ENCODE assay signal across 1 cellular context in genomic region chr17:2399572-2400473, GRCh38.
TF ChIP-seq lines count a peak whose summit lies in the region.

No MANE protein-coding gene starts in this region.

TF ChIP-seq in HepG2, 621 proteins besides CTCF, POLR2A, EP300 and RAD21 (continued from another document and continues in another):
- TF ChIP-seq, protein P1, sequence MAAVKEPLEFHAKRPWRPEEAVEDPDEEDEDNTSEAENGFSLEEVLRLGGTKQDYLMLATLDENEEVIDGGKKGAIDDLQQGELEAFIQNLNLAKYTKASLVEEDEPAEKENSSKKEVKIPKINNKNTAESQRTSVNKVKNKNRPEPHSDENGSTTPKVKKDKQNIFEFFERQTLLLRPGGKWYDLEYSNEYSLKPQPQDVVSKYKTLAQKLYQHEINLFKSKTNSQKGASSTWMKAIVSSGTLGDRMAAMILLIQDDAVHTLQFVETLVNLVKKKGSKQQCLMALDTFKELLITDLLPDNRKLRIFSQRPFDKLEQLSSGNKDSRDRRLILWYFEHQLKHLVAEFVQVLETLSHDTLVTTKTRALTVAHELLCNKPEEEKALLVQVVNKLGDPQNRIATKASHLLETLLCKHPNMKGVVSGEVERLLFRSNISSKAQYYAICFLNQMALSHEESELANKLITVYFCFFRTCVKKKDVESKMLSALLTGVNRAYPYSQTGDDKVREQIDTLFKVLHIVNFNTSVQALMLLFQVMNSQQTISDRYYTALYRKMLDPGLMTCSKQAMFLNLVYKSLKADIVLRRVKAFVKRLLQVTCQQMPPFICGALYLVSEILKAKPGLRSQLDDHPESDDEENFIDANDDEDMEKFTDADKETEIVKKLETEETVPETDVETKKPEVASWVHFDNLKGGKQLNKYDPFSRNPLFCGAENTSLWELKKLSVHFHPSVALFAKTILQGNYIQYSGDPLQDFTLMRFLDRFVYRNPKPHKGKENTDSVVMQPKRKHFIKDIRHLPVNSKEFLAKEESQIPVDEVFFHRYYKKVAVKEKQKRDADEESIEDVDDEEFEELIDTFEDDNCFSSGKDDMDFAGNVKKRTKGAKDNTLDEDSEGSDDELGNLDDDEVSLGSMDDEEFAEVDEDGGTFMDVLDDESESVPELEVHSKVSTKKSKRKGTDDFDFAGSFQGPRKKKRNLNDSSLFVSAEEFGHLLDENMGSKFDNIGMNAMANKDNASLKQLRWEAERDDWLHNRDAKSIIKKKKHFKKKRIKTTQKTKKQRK (IDR thresholded peaks at IDR 0.05; ENCODE audit: low read length): no peak
- TF ChIP-seq RORA (CRISPR knock-in tag; IDR thresholded peaks at IDR 0.05) (no peak), HNRNPK (IDR thresholded peaks at IDR 0.05; ENCODE audit: low read depth, low read length, poor library complexity, severe bottlenecking) (peak; percentile 59), ZBTB42 (CRISPR knock-in tag; IDR thresholded peaks at IDR 0.05) (peak; percentile 45; the same call in 1 of the 2 replicates), RXRA (CRISPR knock-in tag; IDR thresholded peaks at IDR 0.05) (peak; percentile 93), ZMYM3 (CRISPR knock-in tag; IDR thresholded peaks at IDR 0.05) (no peak), HNRNPLL (IDR thresholded peaks at IDR 0.05; ENCODE audit: low read depth, low read length, poor library complexity, severe bottlenecking) (peak; percentile 72), DPF2 (CRISPR knock-in tag; IDR thresholded peaks at IDR 0.05; ENCODE audit: borderline replicate concordance, low read depth) (no peak), SALL1 (CRISPR knock-in tag; IDR thresholded peaks at IDR 0.05) (peak; percentile 27; the same call in 1 of the 2 replicates), MBD4 (IDR thresholded peaks at IDR 0.05; ENCODE audit: borderline replicate concordance, low read length) (no peak), ZNF746 (CRISPR knock-in tag; IDR thresholded peaks at IDR 0.05) (no peak), ZNF703 (CRISPR knock-in tag; IDR thresholded peaks at IDR 0.05; ENCODE audit: borderline replicate concordance) (no peak), TEAD2 (CRISPR knock-in tag; IDR thresholded peaks at IDR 0.05) (0 out of 2 replicates have a peak, but pooled peaks have one; percentile 59), SAFB2 (CRISPR knock-in tag; IDR thresholded peaks at IDR 0.05; ENCODE audit: borderline replicate concordance, low read depth) (peak; percentile 32; the same call in 1 of the 2 replicates), ZMAT3 (CRISPR knock-in tag; conservative IDR thresholded peaks at IDR 0.05) (peak; percentile 75), NCOA2 (CRISPR knock-in tag; IDR thresholded peaks at IDR 0.05) (0 out of 2 replicates have a peak, but pooled peaks have one; percentile 9), TFE3 (CRISPR knock-in tag; IDR thresholded peaks at IDR 0.05) (peak; percentile 82), ZNF546 (CRISPR knock-in tag; conservative IDR thresholded peaks at IDR 0.05) (peak; percentile 66), XBP1 (CRISPR knock-in tag; IDR thresholded peaks at IDR 0.05) (0 out of 2 replicates have a peak, but pooled peaks have one; percentile 58), JUND (CRISPR knock-in tag; IDR thresholded peaks at IDR 0.05) (0 out of 2 replicates have a peak, but pooled peaks have one; percentile 10), ZNF207 (IDR thresholded peaks at IDR 0.05; ENCODE audit: borderline replicate concordance) (no peak), REXO4 (CRISPR knock-in tag; IDR thresholded peaks at IDR 0.05; ENCODE audit: borderline replicate concordance) (no peak), ZSCAN22 (CRISPR knock-in tag; IDR thresholded peaks at IDR 0.05) (no peak), REL (CRISPR knock-in tag; conservative IDR thresholded peaks at IDR 0.05) (peak; percentile 2; the same call in 1 of the 2 replicates), ZNF510 (CRISPR knock-in tag; IDR thresholded peaks at IDR 0.05; ENCODE audit: low read depth) (0 out of 2 replicates have a peak, but pooled peaks have one; percentile 35), EZH2 (conservative IDR thresholded peaks at IDR 0.05; ENCODE audit: low read depth, low read length) (no peak), SMAD9 (CRISPR knock-in tag; IDR thresholded peaks at IDR 0.05) (no peak), ZNF597 (CRISPR knock-in tag; IDR thresholded peaks at IDR 0.05) (no peak), ETV5 (CRISPR knock-in tag; IDR thresholded peaks at IDR 0.05; ENCODE audit: borderline replicate concordance) (no peak; the same call in 1 of the 2 replicates), IRX3 (CRISPR knock-in tag; IDR thresholded peaks at IDR 0.05; ENCODE audit: borderline replicate concordance, low read depth) (no peak), GLI4 (CRISPR knock-in tag; IDR thresholded peaks at IDR 0.05; ENCODE audit: borderline replicate concordance) (no peak), ZNF138 (CRISPR knock-in tag; IDR thresholded peaks at IDR 0.05; ENCODE audit: low read depth) (peak; percentile 63; the same call in 1 of the 2 replicates)
- TF ChIP-seq, protein P2, sequence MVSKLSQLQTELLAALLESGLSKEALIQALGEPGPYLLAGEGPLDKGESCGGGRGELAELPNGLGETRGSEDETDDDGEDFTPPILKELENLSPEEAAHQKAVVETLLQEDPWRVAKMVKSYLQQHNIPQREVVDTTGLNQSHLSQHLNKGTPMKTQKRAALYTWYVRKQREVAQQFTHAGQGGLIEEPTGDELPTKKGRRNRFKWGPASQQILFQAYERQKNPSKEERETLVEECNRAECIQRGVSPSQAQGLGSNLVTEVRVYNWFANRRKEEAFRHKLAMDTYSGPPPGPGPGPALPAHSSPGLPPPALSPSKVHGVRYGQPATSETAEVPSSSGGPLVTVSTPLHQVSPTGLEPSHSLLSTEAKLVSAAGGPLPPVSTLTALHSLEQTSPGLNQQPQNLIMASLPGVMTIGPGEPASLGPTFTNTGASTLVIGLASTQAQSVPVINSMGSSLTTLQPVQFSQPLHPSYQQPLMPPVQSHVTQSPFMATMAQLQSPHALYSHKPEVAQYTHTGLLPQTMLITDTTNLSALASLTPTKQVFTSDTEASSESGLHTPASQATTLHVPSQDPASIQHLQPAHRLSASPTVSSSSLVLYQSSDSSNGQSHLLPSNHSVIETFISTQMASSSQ (IDR thresholded peaks at IDR 0.05; ENCODE audit: low read depth): no peak; the same call in 1 of the 2 replicates
- TF ChIP-seq, protein P2 (CRISPR knock-in tag; IDR thresholded peaks at IDR 0.05; ENCODE audit: borderline replicate concordance): peak; percentile 70; the same call in 1 of the 2 replicates
- TF ChIP-seq, protein P3, sequence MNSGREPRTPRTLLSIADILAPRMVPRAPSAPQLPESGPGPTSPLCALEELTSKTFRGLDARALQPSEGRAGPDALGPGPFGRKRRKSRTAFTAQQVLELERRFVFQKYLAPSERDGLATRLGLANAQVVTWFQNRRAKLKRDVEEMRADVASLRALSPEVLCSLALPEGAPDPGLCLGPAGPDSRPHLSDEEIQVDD (CRISPR knock-in tag; IDR thresholded peaks at IDR 0.05; ENCODE audit: borderline replicate concordance): peak; percentile 61; the same call in 1 of the 2 replicates
- TF ChIP-seq, protein P4, sequence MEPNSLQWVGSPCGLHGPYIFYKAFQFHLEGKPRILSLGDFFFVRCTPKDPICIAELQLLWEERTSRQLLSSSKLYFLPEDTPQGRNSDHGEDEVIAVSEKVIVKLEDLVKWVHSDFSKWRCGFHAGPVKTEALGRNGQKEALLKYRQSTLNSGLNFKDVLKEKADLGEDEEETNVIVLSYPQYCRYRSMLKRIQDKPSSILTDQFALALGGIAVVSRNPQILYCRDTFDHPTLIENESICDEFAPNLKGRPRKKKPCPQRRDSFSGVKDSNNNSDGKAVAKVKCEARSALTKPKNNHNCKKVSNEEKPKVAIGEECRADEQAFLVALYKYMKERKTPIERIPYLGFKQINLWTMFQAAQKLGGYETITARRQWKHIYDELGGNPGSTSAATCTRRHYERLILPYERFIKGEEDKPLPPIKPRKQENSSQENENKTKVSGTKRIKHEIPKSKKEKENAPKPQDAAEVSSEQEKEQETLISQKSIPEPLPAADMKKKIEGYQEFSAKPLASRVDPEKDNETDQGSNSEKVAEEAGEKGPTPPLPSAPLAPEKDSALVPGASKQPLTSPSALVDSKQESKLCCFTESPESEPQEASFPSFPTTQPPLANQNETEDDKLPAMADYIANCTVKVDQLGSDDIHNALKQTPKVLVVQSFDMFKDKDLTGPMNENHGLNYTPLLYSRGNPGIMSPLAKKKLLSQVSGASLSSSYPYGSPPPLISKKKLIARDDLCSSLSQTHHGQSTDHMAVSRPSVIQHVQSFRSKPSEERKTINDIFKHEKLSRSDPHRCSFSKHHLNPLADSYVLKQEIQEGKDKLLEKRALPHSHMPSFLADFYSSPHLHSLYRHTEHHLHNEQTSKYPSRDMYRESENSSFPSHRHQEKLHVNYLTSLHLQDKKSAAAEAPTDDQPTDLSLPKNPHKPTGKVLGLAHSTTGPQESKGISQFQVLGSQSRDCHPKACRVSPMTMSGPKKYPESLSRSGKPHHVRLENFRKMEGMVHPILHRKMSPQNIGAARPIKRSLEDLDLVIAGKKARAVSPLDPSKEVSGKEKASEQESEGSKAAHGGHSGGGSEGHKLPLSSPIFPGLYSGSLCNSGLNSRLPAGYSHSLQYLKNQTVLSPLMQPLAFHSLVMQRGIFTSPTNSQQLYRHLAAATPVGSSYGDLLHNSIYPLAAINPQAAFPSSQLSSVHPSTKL (CRISPR knock-in tag; IDR thresholded peaks at IDR 0.05): peak; percentile 39; the same call in 1 of the 2 replicates
- TF ChIP-seq, protein P5, sequence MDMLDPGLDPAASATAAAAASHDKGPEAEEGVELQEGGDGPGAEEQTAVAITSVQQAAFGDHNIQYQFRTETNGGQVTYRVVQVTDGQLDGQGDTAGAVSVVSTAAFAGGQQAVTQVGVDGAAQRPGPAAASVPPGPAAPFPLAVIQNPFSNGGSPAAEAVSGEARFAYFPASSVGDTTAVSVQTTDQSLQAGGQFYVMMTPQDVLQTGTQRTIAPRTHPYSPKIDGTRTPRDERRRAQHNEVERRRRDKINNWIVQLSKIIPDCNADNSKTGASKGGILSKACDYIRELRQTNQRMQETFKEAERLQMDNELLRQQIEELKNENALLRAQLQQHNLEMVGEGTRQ (IDR thresholded peaks at IDR 0.05; ENCODE audit: low read depth, low read length): peak; percentile 56
- TF ChIP-seq, protein P5 (CRISPR knock-in tag; IDR thresholded peaks at IDR 0.05; ENCODE audit: borderline replicate concordance): peak; percentile 51; the same call in 1 of the 2 replicates
